In genomic region chr12:38316391-38317129, GRCh38 we compare ENCODE assay signal across 8 cellular contexts. TPM values are rescaled to one million over a fixed set of nuclear protein-coding genes. Genes with fewer than 3 reads are reported as not detected.
DNase-seq lines count a peak whose midpoint lies in the region; ATAC-seq and TF ChIP-seq lines count a peak whose summit lies in the region.

ALG10B (plus strand) TSS chr12:38316774; CDS start chr12:38316894, 120 bp downstream.

- H3K36me3 Mint-ChIP-seq in activated T-helper 17 cell treated with anti-CD3 and anti-CD28 coated beads, Interleukin-2, amount 50 U/mL, for 72 hours (ENCODE audit: low read depth) = peaks cover 14% of the 10 kb centered on the region
- no peaks in the 10 kb centered on the region for H3K36me3 Mint-ChIP-seq in natural killer cell treated with Interleukin-12 subunit alpha and Interleukin-12 subunit beta and Interleukin-15 and Interleukin-18, amount 100 ng/mL, for 72 hours

- H3K36me3 ChIP-seq in DOHH2 (ENCODE audit: control insufficient read depth, low read length) = peaks cover 5% of the 10 kb centered on the region
- H3K36me3 ChIP-seq in KMS-11 (ENCODE audit: insufficient read depth) = no peaks in the 10 kb centered on the region

- peak within 1 kb of the TSS; percentile 97 for H3K27ac Mint-ChIP-seq in activated T-helper 17 cell treated with anti-CD3 and anti-CD28 coated beads, Interleukin-2, amount 50 U/mL, for 72 hours
- H3K27ac Mint-ChIP-seq in natural killer cell treated with Interleukin-12 subunit alpha and Interleukin-12 subunit beta and Interleukin-15 and Interleukin-18, amount 100 ng/mL, for 72 hours = peak within 1 kb of the TSS; percentile 86 to 95

- peak within 1 kb of the TSS; percentile 77 for H3K4me3 ChIP-seq in DOHH2 (ENCODE audit: low read length)
- H3K4me3 ChIP-seq in KMS-11 (IDR thresholded peaks at IDR 0.05; ENCODE audit: insufficient read depth, low read depth, low read length) = peak within 1 kb of the TSS; percentile 26
- H3K4me3 ChIP-seq in fibroblast of mammary gland (ENCODE audit: control insufficient read depth, low read depth, low read length) = peak within 1 kb of the TSS; percentile 86

- H3K9me3 ChIP-seq in DOHH2 (ENCODE audit: control insufficient read depth, insufficient read depth, low read length) = no peaks in the 10 kb centered on the region

- H3K4me2 ChIP-seq in DOHH2 (ENCODE audit: low read length) (peak within 1 kb of the TSS; percentile 87), KMS-11 (peak within 1 kb of the TSS; percentile 62)

- H3K9me3 Mint-ChIP-seq in activated T-helper 17 cell treated with anti-CD3 and anti-CD28 coated beads, Interleukin-2, amount 50 U/mL, for 72 hours = no peaks in the 10 kb centered on the region
- no peaks in the 10 kb centered on the region for H3K9me3 Mint-ChIP-seq in natural killer cell treated with Interleukin-12 subunit alpha and Interleukin-12 subunit beta and Interleukin-15 and Interleukin-18, amount 100 ng/mL, for 72 hours

- DNase-seq in RPMI8226 (peak; percentile 97), fibroblast of mammary gland (ENCODE audit: low read depth) (peak; percentile 96)
- peak; percentile 94 for DNase-seq in natural killer cell treated with Interleukin-12 subunit alpha and Interleukin-12 subunit beta and Interleukin-15 and Interleukin-18, amount 100 ng/mL, for 72 hours (ENCODE audit: low spot score)
- peak; percentile 90 for DNase-seq in stimulated activated naive CD8-positive, alpha-beta T cell treated with anti-CD3 and anti-CD28 coated beads, Interleukin-15, Interleukin-2, amounts not matched to agents 100 U/mL and 50 U/mL, for 24 hours

- H3K4me1 ChIP-seq in DOHH2 (ENCODE audit: control insufficient read depth, low read length) = peaks cover 13% of the 10 kb centered on the region
- peaks cover 8% of the 10 kb centered on the region for H3K4me1 ChIP-seq in KMS-11 (ENCODE audit: low read depth, poor library complexity, severe bottlenecking)

- H3K79me2 ChIP-seq in DOHH2 (ENCODE audit: control insufficient read depth, low read length) (peaks cover 17% of the 10 kb centered on the region), KMS-11 (ENCODE audit: insufficient read depth, low read depth) (no peaks in the 10 kb centered on the region)

- peak within 1 kb of the TSS; percentile 74 for H3K9ac ChIP-seq in KMS-11

- H3K4me1 Mint-ChIP-seq in activated T-helper 17 cell treated with anti-CD3 and anti-CD28 coated beads, Interleukin-2, amount 50 U/mL, for 72 hours = no peaks in the 10 kb centered on the region
- H3K4me1 Mint-ChIP-seq in natural killer cell treated with Interleukin-12 subunit alpha and Interleukin-12 subunit beta and Interleukin-15 and Interleukin-18, amount 100 ng/mL, for 72 hours (ENCODE audit: low read depth in 2 of 2) = peaks cover 6 to 15% of the 10 kb centered on the region in 2 donors

- H3F3A ChIP-seq in DOHH2 (ENCODE audit: control insufficient read depth, insufficient read depth) = no peaks in the 10 kb centered on the region

- peak within 1 kb of the TSS; percentile 76 for H2AFZ ChIP-seq in KMS-11 (ENCODE audit: low read depth)

- H3K27me3 ChIP-seq in DOHH2 (ENCODE audit: control insufficient read depth, low read length) (no peaks in the 10 kb centered on the region), KMS-11 (ENCODE audit: insufficient read depth, low read depth) (no peaks in the 10 kb centered on the region)

- H4K20me1 ChIP-seq in DOHH2 (ENCODE audit: control insufficient read depth, insufficient read depth, low read depth, low read length) (no peaks in the 10 kb centered on the region), KMS-11 (ENCODE audit: insufficient read depth) (no peaks in the 10 kb centered on the region)

- peak; percentile 59 for TF ChIP-seq CTCF in DOHH2 (IDR thresholded peaks at IDR 0.05; ENCODE audit: low read depth, low read length, poor library complexity, severe bottlenecking)
- TF ChIP-seq CTCF in KMS-11 (conservative IDR thresholded peaks at IDR 0.05; ENCODE audit: low read depth, low read length) = peak; percentile 83
- peak; percentile 57 for TF ChIP-seq CTCF in fibroblast of mammary gland (conservative IDR thresholded peaks at IDR 0.05; ENCODE audit: control insufficient read depth, insufficient read depth, low read depth, low read length)

- H3K9me2 ChIP-seq in DOHH2 (replicated peaks; ENCODE audit: control insufficient read depth, low read length) = no peaks in the 10 kb centered on the region

- H3K27me3 Mint-ChIP-seq in activated T-helper 17 cell treated with anti-CD3 and anti-CD28 coated beads, Interleukin-2, amount 50 U/mL, for 72 hours = no peaks in the 10 kb centered on the region
- H3K27me3 Mint-ChIP-seq in natural killer cell treated with Interleukin-12 subunit alpha and Interleukin-12 subunit beta and Interleukin-15 and Interleukin-18, amount 100 ng/mL, for 72 hours = no peaks in the 10 kb centered on the region

- H3K4me3 Mint-ChIP-seq in activated T-helper 17 cell treated with anti-CD3 and anti-CD28 coated beads, Interleukin-2, amount 50 U/mL, for 72 hours = peak within 1 kb of the TSS; percentile 95
- peak within 1 kb of the TSS; percentile 96 for H3K4me3 Mint-ChIP-seq in natural killer cell treated with Interleukin-12 subunit alpha and Interleukin-12 subunit beta and Interleukin-15 and Interleukin-18, amount 100 ng/mL, for 72 hours

- H3K27ac ChIP-seq in DOHH2 (ENCODE audit: low read depth, low read length) = peak within 1 kb of the TSS; percentile 23
- peak within 1 kb of the TSS; percentile 69 for H3K27ac ChIP-seq in KMS-11

- ATAC-seq in GM21737 (IDR thresholded peaks at IDR 0.05; ENCODE audit: unreplicated experiment) = peak; percentile 100
- ATAC-seq in activated T-helper 17 cell treated with anti-CD3 and anti-CD28 coated beads, Interleukin-2, amount 50 U/mL, for 72 hours (replicated peaks) = peak; percentile 100
- peak; percentile 100 for ATAC-seq in natural killer cell treated with Interleukin-12 subunit alpha and Interleukin-12 subunit beta and Interleukin-15 and Interleukin-18, amount 100 ng/mL, for 72 hours
- ATAC-seq in stimulated activated naive CD8-positive, alpha-beta T cell treated with anti-CD3 and anti-CD28 coated beads, Interleukin-15, Interleukin-2, amounts not matched to agents 100 U/mL and 50 U/mL, for 24 hours = peak; percentile 100

RNA-seq across cellular contexts. Expression of gene ALG10B, which starts in this region (rescaled TPM):
- total RNA-seq in activated T-helper 17 cell treated with anti-CD3 and anti-CD28 coated beads, Interleukin-2, amount 50 U/mL, for 72 hours = 10 to 100 TPM; 11.8 to 15.5 TPM
- total RNA-seq in natural killer cell treated with Interleukin-12 subunit alpha and Interleukin-12 subunit beta and Interleukin-15 and Interleukin-18, amount 100 ng/mL, for 72 hours = 10 to 100 TPM in 1 of 2 donors, 1 to 10 TPM in 1; 6.6 to 13.3 TPM

Comparison
In these comparisons a context has a peak if more than half of its experiments do, and no peak if none do; other contexts are left out.
1. Peak in every context shown above with its lines: DNase-seq, ATAC-seq, H3K4me3 ChIP-seq and H3K27ac ChIP-seq.
2. H3K4me3 ChIP-seq: peak in every context shown above with its lines; median percentile 86 in fibroblast of mammary gland; 77 in DOHH2; 26 in KMS-11.